Comparison of ENCODE assay signal across 9 cellular contexts in genomic region chr12:109796057-109796456, GRCh38.
"Had no signal": no experiment of that assay in that cellular context is flagged by ENCODE, and none has a peak within 500 bp of the region (broad histone marks: within the 10 kb centered on the region; RNA-seq: fewer than 3 reads in every experiment).

No MANE protein-coding gene starts in this region.

- ATAC-seq: GM23338 had no signal

- H3K4me2 ChIP-seq: GM23338 had no signal

- FAIRE-seq: H1, H54 had no signal

- H3K4me1 Mint-ChIP-seq: GM23338 had no signal

- H3K27ac ChIP-seq: HL-60 had no signal

- H3K4me3 Mint-ChIP-seq: GM23338, H9, HFFc6 had no signal

- H3K4me3 ChIP-seq: GM23338 had no signal

- DNase-seq: H9, HCEC 1CT, HFFc6, IMR-90, KBM-7 had no signal

- H3K27ac Mint-ChIP-seq: GM23338, H9, HFFc6 had no signal

- H2AFZ ChIP-seq: GM23338 had no signal

- H3K9me3 Mint-ChIP-seq: GM23338, H9, HFFc6 had no signal
